Comparison of ENCODE assay signal across 8 cellular contexts in the genomic region with DNA sequence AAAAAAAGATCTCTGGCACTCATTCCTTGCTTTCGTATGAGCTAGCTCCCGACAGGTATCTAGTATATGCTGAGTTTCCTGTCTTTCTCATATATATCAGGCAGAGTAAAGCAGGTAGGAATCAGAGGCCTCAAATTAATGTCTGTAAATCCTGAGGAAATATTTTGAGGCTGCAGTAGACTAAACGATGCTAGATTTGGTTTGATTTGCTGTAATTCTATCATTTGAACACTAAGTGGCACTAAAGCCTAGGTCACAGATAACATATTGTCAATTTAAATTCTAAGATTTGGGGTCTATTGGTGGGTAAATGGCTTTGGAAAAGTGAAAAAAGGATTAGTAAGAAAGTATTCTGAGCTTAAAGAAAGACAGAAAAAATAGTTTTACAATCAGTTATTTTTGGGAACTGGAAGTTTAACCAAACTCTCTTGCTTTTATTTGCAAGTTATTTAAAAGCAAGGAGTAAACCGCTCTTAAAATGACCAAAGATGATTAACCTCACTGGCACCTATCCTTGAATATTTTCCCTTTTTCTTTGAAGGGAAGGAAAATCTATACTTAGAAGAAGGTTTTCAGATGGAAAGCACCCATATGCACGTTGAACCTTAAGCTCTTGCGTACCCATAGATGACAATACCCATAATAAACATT. TPM values are rescaled to one million over a fixed set of nuclear protein-coding genes. Genes with fewer than 3 reads are reported as not detected.
DNase-seq lines count a peak whose midpoint lies in the region; ATAC-seq, FAIRE-seq and TF ChIP-seq lines count a peak whose summit lies in the region.

No MANE protein-coding gene starts in this region.

- H3K4me3 ChIP-seq in BJ (ENCODE audit: low read depth, low read length), result no peak overlapping the region

- H3K4me1 Mint-ChIP-seq in immature natural killer cell, result no peaks in the 10 kb centered on the region

- ATAC-seq in GM18907 (IDR thresholded peaks at IDR 0.05; ENCODE audit: unreplicated experiment) (peak; percentile 75), HG02759 (IDR thresholded peaks at IDR 0.05; ENCODE audit: unreplicated experiment) (no peak), HG03025 (IDR thresholded peaks at IDR 0.05; ENCODE audit: low FRiP score, unreplicated experiment) (no peak)

- DNase-seq in BJ (ENCODE audit: low read depth) (peak; percentile 1), immature natural killer cell (peak in 2 of 3 donors; percentile 10 to 24)
- DNase-seq in stimulated activated CD4-positive, alpha-beta T cell treated with anti-CD3 and anti-CD28 coated beads, Interleukin-2, amount 100 ng/mL, for 24 hours, result no peak

- POLR2A ChIA-PET in BJ (lab: Charles Lee), result no interaction called here

- no peak overlapping the region for H3K27ac Mint-ChIP-seq in immature natural killer cell

- TF ChIP-seq CTCF in BJ (IDR thresholded peaks at IDR 0.05; ENCODE audit: insufficient read depth, low read depth, low read length) (peak; percentile 62), LNCAP (IDR thresholded peaks at IDR 0.05) (peak; percentile 71)

- H3K36me3 ChIP-seq in BJ (ENCODE audit: control insufficient read depth, insufficient read depth, low read length), result no peaks in the 10 kb centered on the region

- no peaks in the 10 kb centered on the region for H3K9me3 Mint-ChIP-seq in immature natural killer cell

- H3K27me3 ChIP-seq in BJ (ENCODE audit: control insufficient read depth, insufficient read depth, low read length), result no peaks in the 10 kb centered on the region

- CTCF ChIA-PET in BJ (lab: Yijun Ruan, JAX), result interaction anchor here (0.7 to 4.3 kb wide), 18 partner anchors 10 to 726 kb away, joined by 3 to 37 read pairs (median 6); no protein-coding TSS in a partner anchor

- peak; percentile 96 for FAIRE-seq in TTC549 (lab: Jason Lieb, UNC)

- H3K4me3 Mint-ChIP-seq in immature natural killer cell, result no peak overlapping the region

- peaks cover 0 to 8% (median 1%) of the 10 kb centered on the region in 3 donors for H3K27me3 Mint-ChIP-seq in immature natural killer cell (ENCODE audit: low read depth in 3 of 3)

- H3K36me3 Mint-ChIP-seq in immature natural killer cell, result no peaks in the 10 kb centered on the region

RNA-seq across cellular contexts. Expression of a gene that starts 37.6 kb away (rescaled TPM):
- not detected in 2 replicates for polyA plus RNA-seq in BJ (2011; rRNA removed)
- polyA minus RNA-seq in BJ (2011; rRNA and poly(A)+ RNA removed), result not detected in 2 replicates
- polyA plus RNA-seq in immature natural killer cell, result 1 to 10 TPM in 2 of 3 donors, under 1 TPM in 1; 0.82 to 3.9 (median 3.0) TPM

Comparison
In these comparisons a context has a peak if more than half of its experiments do, and no peak if none do; other contexts are left out.
1. DNase-seq: peak in BJ (single experiment) and immature natural killer cell (2 of 3); none in stimulated activated CD4-positive, alpha-beta T cell treated with anti-CD3 and anti-CD28 coated beads, Interleukin-2, amount 100 ng/mL, for 24 hours (0 of 2).